In genomic region chr7:65955718-65956117, GRCh38 we compare ENCODE assay signal across 11 cellular contexts. TPM values are rescaled to one million over a fixed set of nuclear protein-coding genes. Genes with fewer than 3 reads are reported as not detected.
DNase-seq lines count a peak whose midpoint lies in the region; ATAC-seq, FAIRE-seq and TF ChIP-seq lines count a peak whose summit lies in the region.
"Had no signal": no experiment of that assay in that cellular context is flagged by ENCODE, and none has a peak within 500 bp of the region (broad histone marks: within the 10 kb centered on the region; RNA-seq: fewer than 3 reads in every experiment).

No MANE protein-coding gene starts in this region.

- H3K9me3 ChIP-seq in A549 (no peaks in the 10 kb centered on the region), right lobe of liver (no peaks in the 10 kb centered on the region)
- no peaks in the 10 kb centered on the region for H3K9me3 ChIP-seq in CD8-positive, alpha-beta memory T cell (ENCODE audit: low read length)
- H3K9me3 ChIP-seq: HAP-1 had no signal

- no peaks in the 10 kb centered on the region for H3K27me3 ChIP-seq in right lobe of liver
- no peaks in the 10 kb centered on the region for H3K27me3 ChIP-seq in CD8-positive, alpha-beta memory T cell (ENCODE audit: insufficient read depth, low read length, poor library complexity, severe bottlenecking)

- no peaks in the 10 kb centered on the region for H3K4me1 Mint-ChIP-seq in CD8-positive, alpha-beta memory T cell
- H3K4me1 Mint-ChIP-seq in WTC11 = no peaks in the 10 kb centered on the region
- H3K4me1 Mint-ChIP-seq: CD14-positive monocyte had no signal

- H3K4me1 ChIP-seq in A549 (peaks cover 11% of the 10 kb centered on the region), right lobe of liver (peaks cover 0 to 67% (median 21%) of the 10 kb centered on the region in 4 donors)
- no peaks in the 10 kb centered on the region for H3K4me1 ChIP-seq in CD8-positive, alpha-beta memory T cell (ENCODE audit: insufficient read depth, low read length)

- H3K9me3 Mint-ChIP-seq in CD8-positive, alpha-beta memory T cell = no peaks in the 10 kb centered on the region
- H3K9me3 Mint-ChIP-seq in WTC11 = no peaks in the 10 kb centered on the region
- H3K9me3 Mint-ChIP-seq: CD14-positive monocyte had no signal

- FAIRE-seq in A549 (lab: Jason Lieb, UNC) = no peak
- FAIRE-seq: H1 had no signal

- no peak for DNase-seq in A549 (ENCODE audit: low read depth in 1 of 2, low spot score in 1 of 2)
- DNase-seq in LNCaP clone FGC (ENCODE audit: low read depth) = peak; percentile 14
- DNase-seq in right lobe of liver = peak in 1 of 3 donors; percentile 63
- DNase-seq in foreskin fibroblast = no peak
- DNase-seq in CD8-positive, alpha-beta memory T cell = no peak
- DNase-seq in WTC11 (ENCODE audit: low spot score) = no peak
- no peak for DNase-seq in hypothalamus (lab: John Stamatoyannopoulos, UW)

- no peak for TF ChIP-seq RAD21 in A549 (conservative IDR thresholded peaks at IDR 0.05 in 1 of 2, IDR thresholded peaks at IDR 0.05 in 1 of 2)

- no peak overlapping the region for H3K27ac ChIP-seq in A549
- H3K27ac ChIP-seq in right lobe of liver = peak overlapping the region; percentile 44 to 82 (median 79)
- H3K27ac ChIP-seq in CD8-positive, alpha-beta memory T cell (ENCODE audit: low read depth, low read length) = no peak overlapping the region

- intact Hi-C loops in right lobe of liver (cut with DNase I) = no loop called here

- CTCF ChIA-PET in A549 (lab: Yijun Ruan, JAX) = no interaction called here
- CTCF ChIA-PET in CD8-positive, alpha-beta memory T cell (lab: Charles Lee) = no interaction called here
- CTCF ChIA-PET in WTC11 (lab: Charles Lee) = no interaction called here

- H3K27me3 Mint-ChIP-seq in CD8-positive, alpha-beta memory T cell = no peaks in the 10 kb centered on the region
- H3K27me3 Mint-ChIP-seq in WTC11 (ENCODE audit: low read depth) = no peaks in the 10 kb centered on the region

- TF ChIP-seq POLR2A in A549 (IDR thresholded peaks at IDR 0.05; ENCODE audit: low read length) (no peak), right lobe of liver (IDR thresholded peaks at IDR 0.05) (no peak)

- no peak for TF ChIP-seq EP300 in A549 (IDR thresholded peaks at IDR 0.05)

- no peak overlapping the region for H3K4me3 Mint-ChIP-seq in CD8-positive, alpha-beta memory T cell
- no peak overlapping the region for H3K4me3 Mint-ChIP-seq in WTC11
- H3K4me3 Mint-ChIP-seq: CD14-positive monocyte had no signal

- POLR2A ChIA-PET in A549 (lab: Yijun Ruan, JAX) (no interaction called here), WTC11 (lab: Charles Lee) (no interaction called here)
- POLR2A ChIA-PET in CD8-positive, alpha-beta memory T cell (lab: Charles Lee) = no interaction called here

- H3K36me3 Mint-ChIP-seq in CD8-positive, alpha-beta memory T cell = peaks cover 0 to 63% (median 15%) of the 10 kb centered on the region in 3 donors
- H3K36me3 Mint-ChIP-seq in WTC11 = peaks cover 41% of the 10 kb centered on the region

- no peaks in the 10 kb centered on the region for H3K36me3 ChIP-seq in right lobe of liver
- peaks cover 11% of the 10 kb centered on the region for H3K36me3 ChIP-seq in CD8-positive, alpha-beta memory T cell (ENCODE audit: insufficient read depth, low read length)

- H3K4me2 ChIP-seq in A549 = no peak overlapping the region

- no peak for ATAC-seq in A549
- ATAC-seq in esophagus mucosa = peak; percentile 86
- peak; percentile 72 to 82 (median 80) for ATAC-seq in right lobe of liver
- ATAC-seq in WTC11 = no peak

- H3K27ac Mint-ChIP-seq in CD8-positive, alpha-beta memory T cell = no peak overlapping the region
- no peak overlapping the region for H3K27ac Mint-ChIP-seq in WTC11

- 91% methylated on average over 4 of the region's 4 CpGs for WGBS in A549 (ENCODE audit: missing lambda C conversion rate)
- 23% methylated on average over 4 of the region's 4 CpGs for WGBS in right lobe of liver (ENCODE audit: insufficient coverage, low coverage, low lambda C conversion rate, missing lambda C conversion rate)

- H3K4me3 ChIP-seq in A549 (no peak overlapping the region), LNCaP clone FGC (ENCODE audit: low read depth, low read length) (no peak overlapping the region), right lobe of liver (no peak overlapping the region), foreskin fibroblast (ENCODE audit: low read depth in 1 of 2, low read length in 2 of 2) (no peak overlapping the region)
- H3K4me3 ChIP-seq in CD8-positive, alpha-beta memory T cell (ENCODE audit: low read length) = no peak overlapping the region
- H3K4me3 ChIP-seq: HAP-1 had no signal

- TF ChIP-seq CTCF in A549 (IDR thresholded peaks at IDR 0.05) (no peak), LNCaP clone FGC (IDR thresholded peaks at IDR 0.05; ENCODE audit: control insufficient read depth, extremely low read depth, insufficient read depth) (no peak), right lobe of liver (IDR thresholded peaks at IDR 0.05) (no peak), foreskin fibroblast (IDR thresholded peaks at IDR 0.05; ENCODE audit: low read depth, low read length) (no peak), WTC11 (IDR thresholded peaks at IDR 0.05) (no peak)

TF ChIP-seq in A549, 52 proteins besides CTCF, POLR2A, EP300 and RAD21:
- TF ChIP-seq JUNB (IDR thresholded peaks at IDR 0.05) (no peak), MAFK (IDR thresholded peaks at IDR 0.05; ENCODE audit: partially characterized antibody) (peak; percentile 65), NFE2L2 (conservative IDR thresholded peaks at IDR 0.05; ENCODE audit: low read length) (no peak)

TF ChIP-seq in WTC11, 78 proteins besides CTCF, POLR2A, EP300 and RAD21:
- TF ChIP-seq ZNF138 (CRISPR knock-in tag; conservative IDR thresholded peaks at IDR 0.05) = no peak
- no peak for TF ChIP-seq FOXJ3 (CRISPR knock-in tag; IDR thresholded peaks at IDR 0.05; ENCODE audit: borderline replicate concordance)
- TF ChIP-seq MYBL2 (CRISPR knock-in tag; IDR thresholded peaks at IDR 0.05) = no peak

RNA-seq across cellular contexts. Expression of gene GUSB, which starts 26.3 kb away (rescaled TPM):
- polyA plus RNA-seq in A549 (2011; rRNA removed) (32.3 and 38.5 TPM in 2 replicates), A549 (2017; fragmentation: RNase III; extraction: RNeasy Plus Mini Kit Qiagen cat#74134 plus additional on column Dnase treatment) (28.6 to 32.3 TPM (median 32.1 TPM) in 3 replicates)
- 45.4 and 48.7 TPM in 2 replicates for polyA plus RNA-seq in A549 (2012; cell fraction: cytosol; rRNA removed)
- 163 and 173 TPM in 2 replicates for polyA plus RNA-seq in A549 (2012; cell fraction: nucleus; rRNA removed)
- 47.5 and 57.5 TPM in 2 replicates for polyA minus RNA-seq in A549 (2011; rRNA and poly(A)+ RNA removed)
- total RNA-seq in esophagus mucosa (27.8 TPM), right lobe of liver (10 to 100 TPM; 49.1 to 87.2 (median 67.7) TPM), WTC11 (2021) (40.8 to 45.4 TPM (median 42.3 TPM) in 3 replicates)
- 10 to 100 TPM; 48.1 to 51.9 TPM for total RNA-seq in CD8-positive, alpha-beta memory T cell
- 53.9 TPM for polyA plus RNA-seq in CD8-positive, alpha-beta memory T cell

Comparison
In these comparisons a context has a peak if more than half of its experiments do, and no peak if none do; other contexts are left out.
1. ATAC-seq: peak in esophagus mucosa (single experiment) and right lobe of liver (4 of 4); none in A549 (0 of 2) and WTC11 (single experiment).
2. H3K27ac ChIP-seq: peak in right lobe of liver (3 of 3); none in A549 (0 of 2) and CD8-positive, alpha-beta memory T cell (single experiment).